ENCODE assay signal across 9 cellular contexts in the genomic region with DNA sequence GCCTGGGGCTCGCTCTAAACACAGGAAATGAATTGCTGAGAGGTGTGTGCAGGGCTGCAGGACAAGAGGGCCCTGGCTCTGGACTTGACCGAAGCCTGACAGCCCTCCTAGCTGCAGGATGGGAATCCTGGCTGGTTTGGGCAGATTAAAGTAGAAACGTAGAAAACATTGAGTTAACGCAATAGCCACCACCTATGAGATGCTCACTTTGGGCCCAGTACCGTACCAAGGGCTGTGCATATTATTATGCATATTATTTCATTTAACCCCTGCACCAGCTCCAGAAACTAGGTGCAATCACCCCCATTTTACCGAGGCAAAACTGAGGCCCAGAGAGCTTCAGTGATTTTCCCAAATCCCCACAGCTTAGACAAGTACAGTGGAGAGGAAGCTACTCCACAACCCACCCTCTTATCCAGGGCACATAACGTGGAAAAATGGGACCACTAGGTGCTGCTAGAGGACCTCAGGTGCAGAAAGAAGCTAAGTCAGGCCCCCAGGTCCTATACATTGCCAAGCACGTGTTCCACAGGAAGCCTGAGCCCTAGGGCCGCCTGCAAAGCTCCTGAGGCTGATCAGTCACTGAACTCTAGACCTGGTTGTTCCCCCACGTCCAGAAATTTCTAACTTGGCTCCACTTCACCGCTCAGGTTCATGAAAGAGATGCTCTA.
A peak's percentile ranks its signal among the peaks of the same experiment; 100 is the strongest.
DNase-seq lines count a peak whose midpoint lies in the region; ATAC-seq, FAIRE-seq and TF ChIP-seq lines count a peak whose summit lies in the region.
"Had no signal": no experiment of that assay in that cellular context is flagged by ENCODE, and none has a peak within 500 bp of the region (broad histone marks: within the 10 kb centered on the region; RNA-seq: fewer than 3 reads in every experiment).

No MANE protein-coding gene starts in this region.

- WGBS in aorta, 2 donors = 45 to 47% methylated on average over 11 of the region's 11 CpGs

- peaks cover 7 to 27% of the 10 kb centered on the region in 2 donors for H3K36me3 ChIP-seq in aorta (ENCODE audit: control insufficient read depth in 1 of 2, insufficient read depth in 2 of 2, low read length in 1 of 2)

- TF ChIP-seq CTCF in HL-60 (IDR thresholded peaks at IDR 0.05; ENCODE audit: insufficient read depth, low read length) (no peak), fibroblast of pulmonary artery (IDR thresholded peaks at IDR 0.05; ENCODE audit: low read length, missing control alignments) (peak; percentile 59)

- no peaks in the 10 kb centered on the region for H3K4me1 ChIP-seq in aorta (ENCODE audit: control insufficient read depth in 1 of 2, insufficient read depth in 2 of 2, low read length in 2 of 2)

- intact Hi-C loops in aorta (cut with DNase I) = no loop called here

- H3K4me3 ChIP-seq in HL-60 (replicated peaks; ENCODE audit: insufficient read depth, low read length) (no peak overlapping the region), fibroblast of pulmonary artery (replicated peaks; ENCODE audit: low read depth, low read length) (no peak overlapping the region), aorta (ENCODE audit: low read length in 2 of 2) (no peak overlapping the region)

- H3K27ac ChIP-seq in HL-60 (replicated peaks) (no peak overlapping the region), aorta (ENCODE audit: low read depth in 1 of 2, low read length in 2 of 2) (peak overlapping the region in 1 of 2 donors; percentile 48)

- peak; percentile 48 for DNase-seq in DMS79 treated with DMSO at 0.1 percent for 48 hours (lab: John Stamatoyannopoulos, UW)
- peak; percentile 15 to 38 for DNase-seq in HL-60 (ENCODE audit: low read depth in 1 of 2, low spot score in 1 of 2)
- DNase-seq in RCC 7860 (ENCODE audit: low spot score) = peak; percentile 27
- peak; percentile 74 for DNase-seq in fibroblast of pulmonary artery (ENCODE audit: low read depth)
- no peak for DNase-seq in aorta
- no peak for DNase-seq in activated effector memory CD4-positive, alpha-beta T cell treated with anti-CD3 and anti-CD28 coated beads, Interleukin-2, amount 50 U/mL, for 16 hours
- no peak for DNase-seq in activated T-cell treated with anti-CD3 and anti-CD28 coated beads for 4 hours
- DNase-seq: activated B cell treated with CpG ODN at 0.5 μM for 24 hours had no signal

- no peaks in the 10 kb centered on the region for H3K9me3 ChIP-seq in aorta (ENCODE audit: control insufficient read depth, low read length)

- FAIRE-seq in RCC 7860 (lab: Jason Lieb, UNC) = no peak

- ATAC-seq in aorta (ENCODE audit: low FRiP score) (no peak), HG02840 (IDR thresholded peaks at IDR 0.05; ENCODE audit: low FRiP score, unreplicated experiment) (no peak)

- H3K27me3 ChIP-seq in HL-60 (ENCODE audit: insufficient read depth, poor library complexity, severe bottlenecking) = no peaks in the 10 kb centered on the region
- no peaks in the 10 kb centered on the region for H3K27me3 ChIP-seq in aorta (ENCODE audit: control insufficient read depth in 1 of 2, insufficient read depth in 2 of 2, low read length in 1 of 2)

Comparison
In these comparisons a context has a peak if more than half of its experiments do, and no peak if none do; other contexts are left out.
1. DNase-seq: peak in DMS79 treated with DMSO at 0.1 percent for 48 hours (single experiment), HL-60 (2 of 2), RCC 7860 (single experiment) and fibroblast of pulmonary artery (single experiment); none in aorta (0 of 2), activated effector memory CD4-positive, alpha-beta T cell treated with anti-CD3 and anti-CD28 coated beads, Interleukin-2, amount 50 U/mL, for 16 hours (single experiment) and activated T-cell treated with anti-CD3 and anti-CD28 coated beads for 4 hours (single experiment).